In the genomic region with DNA sequence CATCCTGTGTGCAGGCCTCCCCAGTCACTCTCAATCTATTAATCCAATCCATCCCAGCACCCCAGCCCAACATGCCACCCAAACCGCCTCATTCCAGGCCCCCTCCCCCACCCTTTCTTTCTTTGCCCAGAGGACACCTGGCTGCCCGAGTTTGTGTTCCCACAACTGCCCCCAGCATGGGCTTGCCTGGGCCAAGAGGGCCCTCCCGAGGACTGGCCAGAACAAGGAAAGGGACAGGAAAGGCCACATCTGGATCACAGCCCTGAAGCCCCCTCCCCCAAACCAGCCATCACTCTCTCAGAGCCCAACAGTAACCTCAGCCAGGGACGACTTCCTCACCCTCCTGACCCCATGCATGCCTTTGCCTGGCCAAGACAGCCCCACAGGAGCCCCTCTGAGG, we compare ENCODE assay signal across 2 cellular contexts.
TF ChIP-seq lines count a peak whose summit lies in the region.

No MANE protein-coding gene starts in this region.

TF ChIP-seq in SK-N-SH, 30 proteins besides CTCF, POLR2A, EP300 and RAD21 (continued from another document):
- TF ChIP-seq RCOR1 (IDR thresholded peaks at IDR 0.05; ENCODE audit: low read length) (no peak), ELF1 (IDR thresholded peaks at IDR 0.05) (no peak), MEF2A (IDR thresholded peaks at IDR 0.05; ENCODE audit: borderline replicate concordance, low read depth) (no peak), SIN3A (IDR thresholded peaks at IDR 0.05; ENCODE audit: borderline replicate concordance, low read depth, low read length) (no peak), FOSL2 (IDR thresholded peaks at IDR 0.05; ENCODE audit: borderline replicate concordance, low read depth) (no peak)
- TF ChIP-seq, protein P1, sequence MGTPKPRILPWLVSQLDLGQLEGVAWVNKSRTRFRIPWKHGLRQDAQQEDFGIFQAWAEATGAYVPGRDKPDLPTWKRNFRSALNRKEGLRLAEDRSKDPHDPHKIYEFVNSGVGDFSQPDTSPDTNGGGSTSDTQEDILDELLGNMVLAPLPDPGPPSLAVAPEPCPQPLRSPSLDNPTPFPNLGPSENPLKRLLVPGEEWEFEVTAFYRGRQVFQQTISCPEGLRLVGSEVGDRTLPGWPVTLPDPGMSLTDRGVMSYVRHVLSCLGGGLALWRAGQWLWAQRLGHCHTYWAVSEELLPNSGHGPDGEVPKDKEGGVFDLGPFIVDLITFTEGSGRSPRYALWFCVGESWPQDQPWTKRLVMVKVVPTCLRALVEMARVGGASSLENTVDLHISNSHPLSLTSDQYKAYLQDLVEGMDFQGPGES (IDR thresholded peaks at IDR 0.05; ENCODE audit: low read depth, low read length): no peak

TF ChIP-seq in SK-N-SH treated with all-trans-retinoic acid at 6 μM for 48 hours, 23 proteins besides CTCF, POLR2A, EP300 and RAD21 (continued from another document):
- TF ChIP-seq, protein P2, sequence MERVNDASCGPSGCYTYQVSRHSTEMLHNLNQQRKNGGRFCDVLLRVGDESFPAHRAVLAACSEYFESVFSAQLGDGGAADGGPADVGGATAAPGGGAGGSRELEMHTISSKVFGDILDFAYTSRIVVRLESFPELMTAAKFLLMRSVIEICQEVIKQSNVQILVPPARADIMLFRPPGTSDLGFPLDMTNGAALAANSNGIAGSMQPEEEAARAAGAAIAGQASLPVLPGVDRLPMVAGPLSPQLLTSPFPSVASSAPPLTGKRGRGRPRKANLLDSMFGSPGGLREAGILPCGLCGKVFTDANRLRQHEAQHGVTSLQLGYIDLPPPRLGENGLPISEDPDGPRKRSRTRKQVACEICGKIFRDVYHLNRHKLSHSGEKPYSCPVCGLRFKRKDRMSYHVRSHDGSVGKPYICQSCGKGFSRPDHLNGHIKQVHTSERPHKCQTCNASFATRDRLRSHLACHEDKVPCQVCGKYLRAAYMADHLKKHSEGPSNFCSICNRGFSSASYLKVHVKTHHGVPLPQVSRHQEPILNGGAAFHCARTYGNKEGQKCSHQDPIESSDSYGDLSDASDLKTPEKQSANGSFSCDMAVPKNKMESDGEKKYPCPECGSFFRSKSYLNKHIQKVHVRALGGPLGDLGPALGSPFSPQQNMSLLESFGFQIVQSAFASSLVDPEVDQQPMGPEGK (CRISPR knock-in tag; IDR thresholded peaks at IDR 0.05; ENCODE audit: borderline replicate concordance): no peak
- no peak for TF ChIP-seq ZNF565 (CRISPR knock-in tag; conservative IDR thresholded peaks at IDR 0.05; ENCODE audit: low read depth)
- TF ChIP-seq TOX (CRISPR knock-in tag; IDR thresholded peaks at IDR 0.05; ENCODE audit: borderline replicate concordance): no peak
- TF ChIP-seq, protein P3, sequence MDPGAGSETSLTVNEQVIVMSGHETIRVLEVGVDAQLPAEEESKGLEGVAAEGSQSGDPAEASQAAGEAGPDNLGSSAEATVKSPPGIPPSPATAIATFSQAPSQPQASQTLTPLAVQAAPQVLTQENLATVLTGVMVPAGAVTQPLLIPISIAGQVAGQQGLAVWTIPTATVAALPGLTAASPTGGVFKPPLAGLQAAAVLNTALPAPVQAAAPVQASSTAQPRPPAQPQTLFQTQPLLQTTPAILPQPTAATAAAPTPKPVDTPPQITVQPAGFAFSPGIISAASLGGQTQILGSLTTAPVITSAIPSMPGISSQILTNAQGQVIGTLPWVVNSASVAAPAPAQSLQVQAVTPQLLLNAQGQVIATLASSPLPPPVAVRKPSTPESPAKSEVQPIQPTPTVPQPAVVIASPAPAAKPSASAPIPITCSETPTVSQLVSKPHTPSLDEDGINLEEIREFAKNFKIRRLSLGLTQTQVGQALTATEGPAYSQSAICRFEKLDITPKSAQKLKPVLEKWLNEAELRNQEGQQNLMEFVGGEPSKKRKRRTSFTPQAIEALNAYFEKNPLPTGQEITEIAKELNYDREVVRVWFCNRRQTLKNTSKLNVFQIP (CRISPR knock-in tag; IDR thresholded peaks at IDR 0.05; ENCODE audit: borderline replicate concordance, low read depth): no peak
- no peak for TF ChIP-seq CSDC2 (CRISPR knock-in tag; IDR thresholded peaks at IDR 0.05)
